ENCODE assay signal across 8 cellular contexts in the genomic region with DNA sequence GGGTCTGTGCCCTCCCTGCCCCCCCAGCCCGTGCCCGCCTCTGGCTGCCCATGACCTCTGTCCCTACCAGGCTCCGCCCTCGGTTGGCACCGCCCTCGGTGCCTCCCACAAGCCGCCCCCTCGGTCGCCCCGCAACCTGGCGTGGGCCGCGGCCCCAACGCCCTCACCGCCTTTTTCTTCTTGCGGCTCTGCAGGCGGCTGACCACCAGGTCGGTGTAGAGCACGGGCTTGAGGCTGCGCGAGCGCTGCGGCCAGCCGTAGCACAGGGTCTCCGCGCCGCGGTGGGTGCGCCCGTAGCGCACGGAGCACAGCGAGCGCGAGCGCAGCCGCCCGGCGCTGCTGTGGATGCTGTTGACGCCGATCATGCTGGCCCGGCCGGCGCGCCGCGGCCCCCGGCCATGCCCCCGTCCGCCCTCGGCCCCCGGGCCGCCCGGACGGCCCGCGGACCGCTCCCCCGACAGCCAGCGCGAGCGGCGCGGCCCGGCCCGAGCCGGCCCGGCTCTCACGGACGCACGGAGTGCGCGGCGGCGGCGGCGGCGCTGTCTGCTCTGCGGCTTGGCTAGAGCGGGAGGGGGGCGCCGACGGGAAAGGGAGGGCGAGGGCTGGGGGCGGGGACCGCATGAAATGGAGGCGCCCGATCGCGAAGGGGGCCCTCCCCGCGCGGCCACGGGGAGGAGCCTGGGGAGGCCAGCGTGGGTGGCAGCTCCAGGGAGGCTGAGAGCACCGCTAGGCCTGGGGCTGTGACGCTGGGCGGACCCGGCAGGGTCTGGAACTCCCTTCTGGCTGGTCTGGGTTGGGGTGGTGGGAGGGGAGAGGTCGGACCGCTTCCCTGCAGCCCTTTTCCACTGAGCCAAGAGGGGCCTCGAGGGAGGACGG. TPM values are rescaled to one million over a fixed set of nuclear protein-coding genes. Genes with fewer than 3 reads are reported as not detected.
DNase-seq lines count a peak whose midpoint lies in the region.

No MANE protein-coding gene starts in this region.

- peak; percentile 65 for DNase-seq in CD1c-positive myeloid dendritic cell (ENCODE audit: extremely low spot score)
- DNase-seq in NCI-H510A treated with DMSO at 0.1 percent for 48 hours (lab: John Stamatoyannopoulos, UW) = peak; percentile 20
- DNase-seq in activated gamma-delta T cell treated with Interleukin-2 at 50 U/mL for 16 hours = peak; percentile 63
- DNase-seq in head of caudate nucleus = peak in 41 of 42 donors; percentile 55 to 94 (median 81)
- DNase-seq in posterior cingulate gyrus = peak in 9 of 10 donors; percentile 58 to 97 (median 82)
- DNase-seq in OCI-M2 (lab: John Stamatoyannopoulos, UW; ENCODE audit: unreplicated experiment) = no peak
- DNase-seq in SKM-1 treated with dmso at 0.1 percent for 144 hours (lab: John Stamatoyannopoulos, UW; ENCODE audit: unreplicated experiment) = no peak

- H3K27ac ChIP-seq in urinary bladder (ENCODE audit: low read depth) = no peak overlapping the region

- under 1% methylated on average over 103 of the region's 103 CpGs for WGBS in urinary bladder

- H3K4me1 ChIP-seq in urinary bladder (ENCODE audit: insufficient read depth) = no peaks in the 10 kb centered on the region

- H3K4me3 ChIP-seq in urinary bladder (ENCODE audit: low read depth, low read length) = peak overlapping the region; percentile 38

- intact Hi-C loops in head of caudate nucleus (cut with DNase I) = no loop called here
- intact Hi-C loops in posterior cingulate gyrus (cut with DNase I) = no loop called here

- no peaks in the 10 kb centered on the region for H3K36me3 ChIP-seq in urinary bladder (ENCODE audit: insufficient read depth)

RNA-seq across cellular contexts. Expression of gene PSD, which starts 9.6 kb away (rescaled TPM):
- total RNA-seq in urinary bladder = 38.4 TPM
- polyA plus RNA-seq in urinary bladder = 276 TPM

RNA-seq across cellular contexts. Expression of gene FBXL15, which starts 11.7 kb away (rescaled TPM):
- total RNA-seq in urinary bladder = 2.0 TPM
- 36.6 TPM for polyA plus RNA-seq in urinary bladder

RNA-seq across cellular contexts. Expression of gene NFKB2, which starts 13.5 kb away (rescaled TPM):
- 11.3 TPM for total RNA-seq in urinary bladder
- 30.8 TPM for polyA plus RNA-seq in urinary bladder

RNA-seq across cellular contexts. Expression of gene CUEDC2, which starts 23.4 kb away (rescaled TPM):
- 26.9 TPM for total RNA-seq in urinary bladder
- 77.9 TPM for polyA plus RNA-seq in urinary bladder

RNA-seq across cellular contexts. Expression of gene C10orf95, which starts 42.4 kb away (rescaled TPM):
- not detected for total RNA-seq in urinary bladder
- 0.11 TPM for polyA plus RNA-seq in urinary bladder

Comparison
In these comparisons a context has a peak if more than half of its experiments do, and no peak if none do; other contexts are left out.
1. DNase-seq: peak in CD1c-positive myeloid dendritic cell (single experiment), NCI-H510A treated with DMSO at 0.1 percent for 48 hours (single experiment), activated gamma-delta T cell treated with Interleukin-2 at 50 U/mL for 16 hours (single experiment), head of caudate nucleus (41 of 42) and posterior cingulate gyrus (9 of 10); none in OCI-M2 (single experiment) and SKM-1 treated with dmso at 0.1 percent for 144 hours (single experiment).